In genomic region chr2:230946429-230947234, GRCh38 we compare ENCODE assay signal across 23 cellular contexts. TPM values are rescaled to one million over a fixed set of nuclear protein-coding genes. Genes with fewer than 3 reads are reported as not detected.
"Had no signal": no experiment of that assay in that cellular context is flagged by ENCODE, and none has a peak within 500 bp of the region (broad histone marks: within the 10 kb centered on the region; RNA-seq: fewer than 3 reads in every experiment).

No MANE protein-coding gene starts in this region.

- H3K9me3 Mint-ChIP-seq: activated CD4-positive, alpha-beta T cell treated with anti-CD3 and anti-CD28 coated beads, Interleukin-2, amount 10 ng/mL, durations not matched to agents 24 days and 14 days; activated naive CD4-positive, alpha-beta T cell treated with anti-CD3 and anti-CD28 coated beads, Interleukin-2, amount 50 U/mL, for 24 hours; naive thymus-derived CD4-positive, alpha-beta T cell; T-helper 1 cell treated with Interleukin-12 subunit alpha and Interleukin-12 subunit beta and Interleukin-4 antibody, amounts not matched to agents 30 μg/mL and 1 μg/mL, for 36 hours; WTC11 had no signal

- DNase-seq: activated CD4-positive, alpha-beta T cell treated with anti-CD3 and anti-CD28 coated beads, Interleukin-2, amount 10 ng/mL, durations not matched to agents 24 days and 14 days; activated effector memory CD4-positive, alpha-beta T cell treated with Interleukin-2 at 50 U/mL for 16 hours; amygdala; brain microvascular endothelial cell; glutamatergic neuron; left colon; naive thymus-derived CD4-positive, alpha-beta T cell; psoas muscle; right lobe of liver; spleen; stimulated activated CD4-positive, alpha-beta T cell treated with anti-CD3 and anti-CD28 coated beads, Interleukin-1b, Interleukin-23, amount 100 ng/mL, for 48 hours; stimulated activated naive CD4-positive, alpha-beta T cell treated with Interleukin-2 at 50 U/mL for 16 hours had no signal

- H3K4me1 ChIP-seq: esophagus muscularis mucosa, psoas muscle, right lobe of liver had no signal

- H3K4me3 ChIP-seq: esophagus muscularis mucosa, lung, psoas muscle, right lobe of liver, spleen had no signal

- H3K36me3 ChIP-seq: brain microvascular endothelial cell, esophagus muscularis mucosa, right lobe of liver, spleen had no signal

- H3K36me3 Mint-ChIP-seq: activated naive CD4-positive, alpha-beta T cell treated with anti-CD3 and anti-CD28 coated beads, Interleukin-2, amount 50 U/mL, for 24 hours; naive thymus-derived CD4-positive, alpha-beta T cell; WTC11 had no signal

- ATAC-seq: left colon; naive thymus-derived CD4-positive, alpha-beta T cell; psoas muscle; right lobe of liver; SK-N-SH treated with all-trans-retinoic acid at 6 μM for 48 hours; WTC11 had no signal

- H3K9me3 ChIP-seq: esophagus muscularis mucosa, psoas muscle, right lobe of liver, spleen had no signal

- H3K4me3 Mint-ChIP-seq: activated CD4-positive, alpha-beta T cell treated with anti-CD3 and anti-CD28 coated beads, Interleukin-2, amount 10 ng/mL, durations not matched to agents 24 days and 14 days; activated naive CD4-positive, alpha-beta T cell treated with anti-CD3 and anti-CD28 coated beads, Interleukin-2, amount 50 U/mL, for 24 hours; naive thymus-derived CD4-positive, alpha-beta T cell; T-helper 1 cell treated with Interleukin-12 subunit alpha and Interleukin-12 subunit beta and Interleukin-4 antibody, amounts not matched to agents 30 μg/mL and 1 μg/mL, for 36 hours; WTC11 had no signal

- H3K27ac Mint-ChIP-seq: activated CD4-positive, alpha-beta T cell treated with anti-CD3 and anti-CD28 coated beads, Interleukin-2, amount 10 ng/mL, durations not matched to agents 24 days and 14 days; activated naive CD4-positive, alpha-beta T cell treated with anti-CD3 and anti-CD28 coated beads, Interleukin-2, amount 50 U/mL, for 24 hours; T-helper 1 cell treated with Interleukin-12 subunit alpha and Interleukin-12 subunit beta and Interleukin-4 antibody, amounts not matched to agents 30 μg/mL and 1 μg/mL, for 36 hours; WTC11 had no signal

- H3K27me3 ChIP-seq: brain microvascular endothelial cell, esophagus muscularis mucosa, right lobe of liver had no signal

- H3K27ac ChIP-seq: brain microvascular endothelial cell, esophagus muscularis mucosa, psoas muscle, right lobe of liver had no signal

RNA-seq across cellular contexts. Expression of gene GPR55, which starts 21.6 kb away (rescaled TPM):
- total RNA-seq: cerebellum, dermis microvascular lymphatic vessel endothelial cell, fibroblast of villous mesenchyme, WTC11 had no signal

RNA-seq across cellular contexts. Expression of gene SPATA3, which starts 49.3 kb away (rescaled TPM):
- total RNA-seq: activated CD4-positive, alpha-beta T cell treated with anti-CD3 and anti-CD28 coated beads, Interleukin-2, amount 10 ng/mL, durations not matched to agents 24 days and 14 days; cerebellum; dermis microvascular lymphatic vessel endothelial cell; esophagus muscularis mucosa; fibroblast of villous mesenchyme; left colon; lung; mononuclear cell; naive thymus-derived CD4-positive, alpha-beta T cell; psoas muscle; right lobe of liver; spleen; WTC11 had no signal
- polyA plus RNA-seq: lung; naive thymus-derived CD4-positive, alpha-beta T cell; psoas muscle; spleen; thymus had no signal
